16 cellular contexts compared by ENCODE assay signal in the genomic region with DNA sequence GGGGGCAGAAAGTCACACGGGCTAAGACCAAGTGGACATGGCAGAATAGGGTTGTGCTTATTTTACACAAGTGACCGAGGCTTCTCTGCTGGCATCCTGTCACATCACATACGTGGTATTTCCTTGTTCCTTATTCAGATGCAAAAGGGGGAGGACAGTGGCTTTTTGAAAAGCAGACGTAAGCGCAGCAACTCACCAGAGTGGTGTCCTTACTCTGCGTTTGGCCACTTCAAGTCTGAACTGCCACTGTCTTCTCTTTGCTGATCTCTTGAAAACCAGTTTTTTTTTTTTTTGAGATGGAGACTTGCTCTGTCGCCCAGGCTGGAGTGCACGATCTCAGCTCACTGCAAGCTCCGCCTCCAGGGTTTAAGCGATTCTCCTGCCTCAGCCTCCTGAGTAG.
DNase-seq lines count a peak whose midpoint lies in the region; ATAC-seq and TF ChIP-seq lines count a peak whose summit lies in the region.
"Had no signal": no experiment of that assay in that cellular context is flagged by ENCODE, and none has a peak within 500 bp of the region (broad histone marks: within the 10 kb centered on the region; RNA-seq: fewer than 3 reads in every experiment).

No MANE protein-coding gene starts in this region.

- H3K4ac ChIP-seq in mesendoderm (ENCODE audit: low read depth, low read length) = no peak overlapping the region

- no peak overlapping the region for H2BK5ac ChIP-seq in mesendoderm (ENCODE audit: low read length)

- peak overlapping the region; percentile 7; the same call in 1 of the 2 replicates for H3K9ac ChIP-seq in ES-I3 (ENCODE audit: low read depth, low read length)
- H3K9ac ChIP-seq in endodermal cell (ENCODE audit: extremely low read depth, low read length, poor library complexity, severe bottlenecking) = no peak overlapping the region
- no peak overlapping the region for H3K9ac ChIP-seq in mesendoderm (ENCODE audit: low read length)
- H3K9ac ChIP-seq: BLaER1 treated with 17β-estradiol and CSF1 and Interleukin-3, amounts not matched to agents 10 nM and 100 nM had no signal

- H3K79me2 ChIP-seq in mesendoderm (ENCODE audit: control insufficient read depth, insufficient read depth, low read length) = no peaks in the 10 kb centered on the region
- H3K79me2 ChIP-seq in PC-9 (ENCODE audit: low read depth) = no peaks in the 10 kb centered on the region

- POLR2A ChIA-PET in PC-9 (lab: Charles Lee; ENCODE audit: unreplicated experiment) = no interaction called here

- H3K27me3 Mint-ChIP-seq in endodermal cell (ENCODE audit: insufficient read depth) = peaks cover 6% of the 10 kb centered on the region
- H3K27me3 Mint-ChIP-seq: CD4-positive, alpha-beta T cell had no signal

- H3K27ac Mint-ChIP-seq in endodermal cell = no peak overlapping the region
- H3K27ac Mint-ChIP-seq: CD4-positive, alpha-beta T cell; HFFc6 had no signal

- peak; percentile 8 for DNase-seq in NCI-H2029 treated with DMSO at 0.1 percent for 48 hours (lab: John Stamatoyannopoulos, UW)
- DNase-seq in endodermal cell = peak; percentile 49
- DNase-seq in mesendoderm = peak; percentile 2
- no peak for DNase-seq in head of caudate nucleus
- DNase-seq in PC-9 = no peak
- DNase-seq: ACHN; CD4-positive, alpha-beta T cell; GOT3; HCEC 1CT; HFFc6 had no signal

- H3K4me2 ChIP-seq in mesendoderm (ENCODE audit: low read length) = no peak overlapping the region
- no peak overlapping the region for H3K4me2 ChIP-seq in PC-9
- H3K4me2 ChIP-seq: BLaER1 treated with 17β-estradiol and CSF1 and Interleukin-3, amounts not matched to agents 10 nM and 100 nM had no signal

- no peaks in the 10 kb centered on the region for H3K9me3 Mint-ChIP-seq in endodermal cell

- no peaks in the 10 kb centered on the region for H3K79me1 ChIP-seq in mesendoderm (ENCODE audit: low read length)

- no peak overlapping the region for H2BK15ac ChIP-seq in mesendoderm (replicated peaks; ENCODE audit: low read depth)

- TF ChIP-seq CTCF in endodermal cell (conservative IDR thresholded peaks at IDR 0.05) (no peak), PC-9 (conservative IDR thresholded peaks at IDR 0.05) (no peak)

- no peak overlapping the region for H2BK120ac ChIP-seq in mesendoderm (ENCODE audit: low read depth, low read length)

- H3K36me3 ChIP-seq in ES-I3 (ENCODE audit: insufficient read depth, low read length) (no peaks in the 10 kb centered on the region), endodermal cell (ENCODE audit: control insufficient read depth, insufficient read depth, low read length) (no peaks in the 10 kb centered on the region), mesendoderm (ENCODE audit: control insufficient read depth, insufficient read depth, low read length) (no peaks in the 10 kb centered on the region), PC-9 (ENCODE audit: low read depth) (no peaks in the 10 kb centered on the region)
- H3K36me3 ChIP-seq: BLaER1 treated with 17β-estradiol and CSF1 and Interleukin-3, amounts not matched to agents 10 nM and 100 nM had no signal

- peaks cover 9% of the 10 kb centered on the region for H3K4me1 Mint-ChIP-seq in endodermal cell

- ATAC-seq in HG03469 (IDR thresholded peaks at IDR 0.05; ENCODE audit: unreplicated experiment) = no peak
- no peak for ATAC-seq in GM21367 (IDR thresholded peaks at IDR 0.05; ENCODE audit: unreplicated experiment)
- ATAC-seq: GM12878 had no signal

- H3K4me3 ChIP-seq in endodermal cell (ENCODE audit: low read length) (no peak overlapping the region), mesendoderm (ENCODE audit: low read length) (no peak overlapping the region), PC-9 (no peak overlapping the region)
- H3K4me3 ChIP-seq: BLaER1 treated with 17β-estradiol and CSF1 and Interleukin-3, amounts not matched to agents 10 nM and 100 nM; GM12878 had no signal

- H3K4me1 ChIP-seq in ES-I3 (ENCODE audit: insufficient read depth, low read length) (peaks cover 4% of the 10 kb centered on the region; the same call in 1 of the 2 replicates), endodermal cell (ENCODE audit: control insufficient read depth, insufficient read depth, low read length) (no peaks in the 10 kb centered on the region), mesendoderm (ENCODE audit: control insufficient read depth, low read depth, low read length) (no peaks in the 10 kb centered on the region), PC-9 (replicated peaks; ENCODE audit: insufficient read depth) (no peaks in the 10 kb centered on the region)
- H3K4me1 ChIP-seq: BLaER1 treated with 17β-estradiol and CSF1 and Interleukin-3, amounts not matched to agents 10 nM and 100 nM had no signal

- H3K9me3 ChIP-seq in ES-I3 (ENCODE audit: control insufficient read depth, insufficient read depth, low read length) (no peaks in the 10 kb centered on the region), endodermal cell (ENCODE audit: control insufficient read depth, low read length) (no peaks in the 10 kb centered on the region), PC-9 (ENCODE audit: insufficient read depth, low read depth) (no peaks in the 10 kb centered on the region)
- H3K9me3 ChIP-seq: BLaER1 treated with 17β-estradiol and CSF1 and Interleukin-3, amounts not matched to agents 10 nM and 100 nM had no signal

- no peak overlapping the region for H2AK5ac ChIP-seq in mesendoderm (ENCODE audit: low read length)

- no peaks in the 10 kb centered on the region for H3K36me3 Mint-ChIP-seq in endodermal cell (ENCODE audit: low read depth)

- H3K27ac ChIP-seq in endodermal cell (ENCODE audit: low read depth, low read length) (no peak overlapping the region), mesendoderm (ENCODE audit: low read depth, low read length) (no peak overlapping the region), PC-9 (no peak overlapping the region)
- H3K27ac ChIP-seq: BLaER1 treated with 17β-estradiol and CSF1 and Interleukin-3, amounts not matched to agents 10 nM and 100 nM; HL-60 had no signal

- CTCF ChIA-PET in PC-9 (lab: Charles Lee) = no interaction called here

- H3K27me3 ChIP-seq in endodermal cell (ENCODE audit: control insufficient read depth, insufficient read depth, low read length, poor library complexity, severe bottlenecking) (no peaks in the 10 kb centered on the region), mesendoderm (ENCODE audit: insufficient read depth, low read length, poor library complexity) (no peaks in the 10 kb centered on the region), PC-9 (ENCODE audit: insufficient read depth, low read depth) (no peaks in the 10 kb centered on the region)
- H3K27me3 ChIP-seq: BLaER1 treated with 17β-estradiol and CSF1 and Interleukin-3, amounts not matched to agents 10 nM and 100 nM had no signal

- H3K4me3 Mint-ChIP-seq in endodermal cell = no peak overlapping the region
- H3K4me3 Mint-ChIP-seq: CD4-positive, alpha-beta T cell; HFFc6 had no signal

- no peaks in the 10 kb centered on the region for H3K9me2 ChIP-seq in PC-9 (ENCODE audit: insufficient read depth)

- intact Hi-C loops in head of caudate nucleus (cut with DNase I) = no loop called here
- intact Hi-C loops in PC-9 (cut with micrococcal nuclease; ENCODE audit: unreplicated experiment) = no loop called here

- H3K23ac ChIP-seq in mesendoderm (ENCODE audit: low read length) = no peak overlapping the region

- H3K56ac ChIP-seq in mesendoderm (ENCODE audit: low read length) = no peak overlapping the region

- no peak overlapping the region for H3K18ac ChIP-seq in mesendoderm (ENCODE audit: low read length)

- H4K5ac ChIP-seq in mesendoderm (ENCODE audit: low read length) = no peak overlapping the region

- H2AFZ ChIP-seq in PC-9 = no peak overlapping the region

- BruUV-seq in PC-9 (replicated peaks; lab: Mats Ljungman, UMichigan) = no TSS peak

- WGBS in endodermal cell (ENCODE audit: insufficient coverage in 1 of 2, insufficient read length in 1 of 2), 2 experiments = 80 to 88% methylated on average over 6 to 10 of the region's 10 CpGs
- WGBS in mesendoderm (ENCODE audit: extremely low coverage, insufficient coverage, low lambda C conversion rate) = no CpG with 5 or more reads among the region's 10 CpGs

- no peaks in the 10 kb centered on the region for H3F3A ChIP-seq in PC-9 (ENCODE audit: insufficient read depth, low read depth)

- H4K8ac ChIP-seq in mesendoderm (ENCODE audit: low read depth, low read length) = no peak overlapping the region

- H4K20me1 ChIP-seq in PC-9 (ENCODE audit: insufficient read depth) = no peaks in the 10 kb centered on the region
- H4K20me1 ChIP-seq: BLaER1 treated with 17β-estradiol and CSF1 and Interleukin-3, amounts not matched to agents 10 nM and 100 nM had no signal

Comparison
In these comparisons a context has a peak if more than half of its experiments do, and no peak if none do; other contexts are left out.
1. DNase-seq: peak in NCI-H2029 treated with DMSO at 0.1 percent for 48 hours (single experiment), endodermal cell (single experiment) and mesendoderm (single experiment); none in head of caudate nucleus (0 of 42) and PC-9 (0 of 2).